ENCODE assay signal across 22 cellular contexts in genomic region chr21:36863260-36863659, GRCh38.
"Had no signal": no experiment of that assay in that cellular context is flagged by ENCODE, and none has a peak within 500 bp of the region (broad histone marks: within the 10 kb centered on the region; RNA-seq: fewer than 3 reads in every experiment).

No MANE protein-coding gene starts in this region.

- H3K9me3 Mint-ChIP-seq: effector memory CD8-positive, alpha-beta T cell; natural killer cell treated with Interleukin-12 subunit alpha and Interleukin-12 subunit beta and Interleukin-15 and Interleukin-18, amount 100 ng/mL, for 72 hours; stimulated activated naive CD8-positive, alpha-beta T cell treated with anti-CD3 and anti-CD28 coated beads, Interleukin-15, Interleukin-2, amounts not matched to agents 100 ng/mL and 50 ng/mL, for 24 hours had no signal

- H3K27ac Mint-ChIP-seq: effector memory CD8-positive, alpha-beta T cell; stimulated activated memory B cell treated with anti-CD40 and anti-IgM and Interleukin-4, amounts not matched to agents 10 μg/mL and 1 μg/mL and 100 μg/mL, for 72 hours; stimulated activated naive CD8-positive, alpha-beta T cell treated with anti-CD3 and anti-CD28 coated beads, Interleukin-15, Interleukin-2, amounts not matched to agents 100 ng/mL and 50 ng/mL, for 24 hours had no signal

- H3K4me1 ChIP-seq: uterus had no signal

- DNase-seq: effector memory CD8-positive, alpha-beta T cell; gastrocnemius medialis; heart right ventricle; hypothalamus; left lung; lower lobe of right lung; mesenchymal stem cell; midbrain; spleen; stimulated activated CD4-positive, alpha-beta T cell treated with anti-CD3 and anti-CD28 coated beads, Interleukin-15, amount 100 ng/mL, for 24 hours; stimulated activated CD4-positive, alpha-beta T cell treated with anti-CD3 and anti-CD28 coated beads, Interleukin-1b, Interleukin-23, amount 100 ng/mL, for 48 hours; stimulated activated CD4-positive, alpha-beta T cell treated with anti-CD3 and anti-CD28 coated beads, Interleukin-4, amount 100 ng/mL, for 24 hours; tibial artery; upper lobe of left lung; uterus had no signal

- H3K27ac ChIP-seq: epithelial cell of prostate, esophagus muscularis mucosa, gastrocnemius medialis, heart right ventricle, left lung, lower lobe of right lung, neutrophil, spleen, tibial artery, upper lobe of left lung, uterus had no signal

- H3K4me3 Mint-ChIP-seq: effector memory CD8-positive, alpha-beta T cell; natural killer cell treated with Interleukin-12 subunit alpha and Interleukin-12 subunit beta and Interleukin-15 and Interleukin-18, amount 100 ng/mL, for 72 hours; stimulated activated memory B cell treated with anti-CD40 and anti-IgM and Interleukin-4, amounts not matched to agents 10 μg/mL and 1 μg/mL and 100 μg/mL, for 72 hours; stimulated activated naive CD8-positive, alpha-beta T cell treated with anti-CD3 and anti-CD28 coated beads, Interleukin-15, Interleukin-2, amounts not matched to agents 100 ng/mL and 50 ng/mL, for 24 hours had no signal

- H3K27me3 ChIP-seq: esophagus muscularis mucosa, gastrocnemius medialis, heart right ventricle, left lung, neutrophil, spleen, tibial artery, upper lobe of left lung, uterus had no signal

- H3K36me3 Mint-ChIP-seq: natural killer cell treated with Interleukin-12 subunit alpha and Interleukin-12 subunit beta and Interleukin-15 and Interleukin-18, amount 100 ng/mL, for 72 hours had no signal

- H3K36me3 ChIP-seq: esophagus muscularis mucosa, gastrocnemius medialis, heart right ventricle, left lung, lower lobe of right lung, neutrophil, tibial artery, upper lobe of left lung, uterus had no signal

- H3K9me3 ChIP-seq: esophagus muscularis mucosa, gastrocnemius medialis, heart right ventricle, left lung, lower lobe of right lung, neutrophil, spleen, tibial artery, upper lobe of left lung, uterus had no signal

- H3K27me3 Mint-ChIP-seq: effector memory CD8-positive, alpha-beta T cell; natural killer cell treated with Interleukin-12 subunit alpha and Interleukin-12 subunit beta and Interleukin-15 and Interleukin-18, amount 100 ng/mL, for 72 hours; stimulated activated memory B cell treated with anti-CD40 and anti-IgM and Interleukin-4, amounts not matched to agents 10 μg/mL and 1 μg/mL and 100 μg/mL, for 72 hours; stimulated activated naive CD8-positive, alpha-beta T cell treated with anti-CD3 and anti-CD28 coated beads, Interleukin-15, Interleukin-2, amounts not matched to agents 100 ng/mL and 50 ng/mL, for 24 hours had no signal

- H3K4me3 ChIP-seq: esophagus muscularis mucosa, gastrocnemius medialis, heart right ventricle, left lung, lower lobe of right lung, spleen, tibial artery, upper lobe of left lung, uterus had no signal

- ATAC-seq: effector memory CD8-positive, alpha-beta T cell; gastrocnemius medialis; heart right ventricle; left lung; lower lobe of right lung; natural killer cell treated with Interleukin-12 subunit alpha and Interleukin-12 subunit beta and Interleukin-15 and Interleukin-18, amount 100 ng/mL, for 72 hours; sciatic nerve; stimulated activated memory B cell treated with anti-CD40 and anti-IgM and Interleukin-4, amounts not matched to agents 10 μg/mL and 1 μg/mL and 100 μg/mL, for 72 hours had no signal
